13 cellular contexts compared by ENCODE assay signal in genomic region chr1:168719306-168720111, GRCh38. TPM values are rescaled to one million over a fixed set of nuclear protein-coding genes. Genes with fewer than 3 reads are reported as not detected.
DNase-seq lines count a peak whose midpoint lies in the region; ATAC-seq and TF ChIP-seq lines count a peak whose summit lies in the region.
"Had no signal": no experiment of that assay in that cellular context is flagged by ENCODE, and none has a peak within 500 bp of the region (broad histone marks: within the 10 kb centered on the region; RNA-seq: fewer than 3 reads in every experiment).

No MANE protein-coding gene starts in this region.

- no peak for TF ChIP-seq CTCF in foreskin keratinocyte (conservative IDR thresholded peaks at IDR 0.05)

- ATAC-seq in GM18499 (IDR thresholded peaks at IDR 0.05; ENCODE audit: insufficient read depth, unreplicated experiment) (peak; percentile 63), GM21515 (IDR thresholded peaks at IDR 0.05; ENCODE audit: unreplicated experiment) (peak; percentile 84), HG03457 (IDR thresholded peaks at IDR 0.05; ENCODE audit: unreplicated experiment) (peak; percentile 79), foreskin keratinocyte (peak; percentile 98), GM21723 (IDR thresholded peaks at IDR 0.05; ENCODE audit: unreplicated experiment) (no peak)
- ATAC-seq: stimulated activated naive CD8-positive, alpha-beta T cell treated with anti-CD3 and anti-CD28 coated beads, Interleukin-15, amount 100 ng/mL, for 72 hours had no signal

- H3K27ac ChIP-seq in foreskin keratinocyte = peak overlapping the region; percentile 4

- no peaks in the 10 kb centered on the region for H3K27me3 ChIP-seq in foreskin keratinocyte

- no peaks in the 10 kb centered on the region for H3K4me1 ChIP-seq in foreskin keratinocyte

- DNase-seq in foreskin keratinocyte (peak; percentile 90 to 94), NCI-H2081 treated with DMSO at 0.1 percent for 48 hours (lab: John Stamatoyannopoulos, UW) (no peak), NCI-H82 treated with DMSO at 0.1 percent for 48 hours (lab: John Stamatoyannopoulos, UW; ENCODE audit: unreplicated experiment) (no peak), SK-N-DZ (ENCODE audit: low spot score) (no peak)
- DNase-seq: activated gamma-delta T cell treated with Interleukin-2 at 50 U/mL for 16 hours; mesendoderm; NCI-H187; stimulated activated naive CD8-positive, alpha-beta T cell treated with anti-CD3 and anti-CD28 coated beads, Interleukin-15, amount 100 ng/mL, for 72 hours had no signal

RNA-seq across cellular contexts. Expression of gene DPT, which starts 9.5 kb away (rescaled TPM):
- not detected in 2 replicates for total RNA-seq in foreskin keratinocyte
- polyA plus RNA-seq in foreskin keratinocyte = not detected in 2 replicates
- not detected in 2 replicates for polyA plus RNA-seq in SK-N-DZ (2014; cell fraction: cytosol; rRNA removed)
- not detected in 2 replicates for polyA plus RNA-seq in SK-N-DZ (2014; cell fraction: nucleus; rRNA removed)
- total RNA-seq: T-helper 2 cell treated with Interferon-gamma antibody and Interleukin-4, amounts not matched to agents 100 ng/mL and 5 ng/mL, for 36 hours had no signal

Comparison
In these comparisons a context has a peak if more than half of its experiments do, and no peak if none do; other contexts are left out.
1. DNase-seq: peak in foreskin keratinocyte (2 of 2); none in NCI-H2081 treated with DMSO at 0.1 percent for 48 hours (single experiment), NCI-H82 treated with DMSO at 0.1 percent for 48 hours (single experiment) and SK-N-DZ (single experiment).